ENCODE assay signal across 26 cellular contexts in the genomic region with DNA sequence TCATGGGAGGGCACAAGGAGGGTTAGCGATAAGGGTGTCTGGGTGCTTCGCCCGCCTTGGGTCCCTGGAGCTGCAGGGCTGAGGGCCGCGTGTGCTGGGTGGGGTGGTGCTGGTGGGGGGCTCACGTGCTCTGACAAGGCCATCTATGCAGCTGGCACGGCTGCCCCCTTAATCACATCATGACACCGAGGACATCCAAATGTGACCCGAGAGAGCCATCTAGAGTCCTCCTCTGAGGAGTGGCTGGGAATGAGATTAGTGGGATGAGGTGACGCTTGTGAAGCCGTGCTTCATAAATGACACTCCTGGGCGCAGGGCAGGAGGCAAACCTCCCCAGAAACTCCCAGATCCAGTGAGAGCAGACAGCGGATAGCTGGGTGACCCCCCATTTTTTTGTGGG. TPM values are rescaled to one million over a fixed set of nuclear protein-coding genes. Genes with fewer than 3 reads are reported as not detected.
"Had no signal": no experiment of that assay in that cellular context is flagged by ENCODE, and none has a peak within 500 bp of the region (broad histone marks: within the 10 kb centered on the region; RNA-seq: fewer than 3 reads in every experiment).

No MANE protein-coding gene starts in this region.

- H3K27ac Mint-ChIP-seq: activated CD8-positive, alpha-beta T cell treated with anti-CD3 and anti-CD28 coated beads for 36 hours; activated naive CD8-positive, alpha-beta T cell; activated T-cell treated with anti-CD3 and anti-CD28 coated beads, Interleukin-2, amount 50 U/mL, for 72 hours; dendritic cell treated with granulocyte-macrophage colony-stimulating factor and Interleukin-4, amounts not matched to agents 40 ng/mL and 50 ng/mL, for 4 days; progenitor cell of endocrine pancreas had no signal

- ATAC-seq: activated CD8-positive, alpha-beta T cell treated with anti-CD3 and anti-CD28 coated beads for 36 hours; activated T-cell treated with anti-CD3 and anti-CD28 coated beads, Interleukin-2, amount 50 U/mL, for 72 hours; mucosa of descending colon; naive thymus-derived CD4-positive, alpha-beta T cell had no signal

- H3K27ac ChIP-seq: brain microvascular endothelial cell, heart right ventricle, SK-N-MC, skin epidermis, upper lobe of left lung had no signal

- H3K9me3 ChIP-seq: heart right ventricle, mucosa of descending colon, upper lobe of left lung had no signal

- FAIRE-seq: frontal cortex had no signal

- DNase-seq: activated CD4-positive, alpha-beta T cell treated with anti-CD3 and anti-CD28 coated beads for 4 hours; activated CD8-positive, alpha-beta memory T cell treated with anti-CD3 and anti-CD28 coated beads, Interleukin-2, amount 50 U/mL, for 4 hours; activated CD8-positive, alpha-beta T cell treated with anti-CD3 and anti-CD28 coated beads for 36 hours; activated gamma-delta T cell treated with Interleukin-2 at 50 U/mL for 16 hours; activated T-cell treated with anti-CD3 and anti-CD28 coated beads, Interleukin-2, amount 50 U/mL, for 72 hours; brain microvascular endothelial cell; cerebellar nuclear complex; islet precursor cell; naive thymus-derived CD4-positive, alpha-beta T cell; stimulated activated CD4-positive, alpha-beta T cell treated with anti-CD3 and anti-CD28 coated beads, Interleukin-15, amount 100 ng/mL, for 24 hours; stimulated activated CD4-positive, alpha-beta T cell treated with anti-CD3 and anti-CD28 coated beads, Interleukin-4, amount 100 ng/mL, for 1 hour; stimulated activated naive CD4-positive, alpha-beta T cell; T-helper 9 cell had no signal

- H3K27me3 ChIP-seq: brain microvascular endothelial cell, heart right ventricle, upper lobe of left lung had no signal

- H3K27me3 Mint-ChIP-seq: activated CD8-positive, alpha-beta T cell treated with anti-CD3 and anti-CD28 coated beads for 36 hours; activated naive CD8-positive, alpha-beta T cell; dendritic cell treated with granulocyte-macrophage colony-stimulating factor and Interleukin-4, amounts not matched to agents 40 ng/mL and 50 ng/mL, for 4 days; naive thymus-derived CD4-positive, alpha-beta T cell; progenitor cell of endocrine pancreas had no signal

- H3K9me3 Mint-ChIP-seq: activated CD8-positive, alpha-beta T cell treated with anti-CD3 and anti-CD28 coated beads for 36 hours; activated T-cell treated with anti-CD3 and anti-CD28 coated beads, Interleukin-2, amount 50 U/mL, for 72 hours; dendritic cell treated with granulocyte-macrophage colony-stimulating factor and Interleukin-4, amounts not matched to agents 40 ng/mL and 50 ng/mL, for 4 days; naive thymus-derived CD4-positive, alpha-beta T cell had no signal

- H3K4me3 ChIP-seq: heart right ventricle, mucosa of descending colon, SK-N-MC, skin epidermis, upper lobe of left lung had no signal

- H3K4me3 Mint-ChIP-seq: activated CD8-positive, alpha-beta T cell treated with anti-CD3 and anti-CD28 coated beads for 36 hours; activated naive CD8-positive, alpha-beta T cell; activated T-cell treated with anti-CD3 and anti-CD28 coated beads, Interleukin-2, amount 50 U/mL, for 72 hours; dendritic cell treated with granulocyte-macrophage colony-stimulating factor and Interleukin-4, amounts not matched to agents 40 ng/mL and 50 ng/mL, for 4 days had no signal

RNA-seq across cellular contexts. Expression of a gene that starts 26.4 kb away (rescaled TPM):
- total RNA-seq: epithelial cell of proximal tubule, lung microvascular endothelial cell had no signal
- polyA plus RNA-seq: naive thymus-derived CD4-positive, alpha-beta T cell had no signal

RNA-seq across cellular contexts. Expression of a gene that starts 29.3 kb away (rescaled TPM):
- total RNA-seq: activated CD8-positive, alpha-beta T cell treated with anti-CD3 and anti-CD28 coated beads for 36 hours; activated T-cell treated with anti-CD3 and anti-CD28 coated beads, Interleukin-2, amount 50 U/mL, for 72 hours; frontal cortex; heart right ventricle; lung microvascular endothelial cell; naive thymus-derived CD4-positive, alpha-beta T cell; progenitor cell of endocrine pancreas; right cardiac atrium; subcutaneous adipose tissue; upper lobe of left lung had no signal
- polyA plus RNA-seq: heart right ventricle; naive thymus-derived CD4-positive, alpha-beta T cell; right cardiac atrium had no signal

RNA-seq across cellular contexts. Expression of a gene that starts 32.2 kb away (rescaled TPM):
- total RNA-seq: frontal cortex, heart right ventricle, lung microvascular endothelial cell, right cardiac atrium, subcutaneous adipose tissue had no signal
- polyA plus RNA-seq: heart right ventricle; naive thymus-derived CD4-positive, alpha-beta T cell; right cardiac atrium had no signal
